ENCODE assay signal across 2 cellular contexts in the genomic region with DNA sequence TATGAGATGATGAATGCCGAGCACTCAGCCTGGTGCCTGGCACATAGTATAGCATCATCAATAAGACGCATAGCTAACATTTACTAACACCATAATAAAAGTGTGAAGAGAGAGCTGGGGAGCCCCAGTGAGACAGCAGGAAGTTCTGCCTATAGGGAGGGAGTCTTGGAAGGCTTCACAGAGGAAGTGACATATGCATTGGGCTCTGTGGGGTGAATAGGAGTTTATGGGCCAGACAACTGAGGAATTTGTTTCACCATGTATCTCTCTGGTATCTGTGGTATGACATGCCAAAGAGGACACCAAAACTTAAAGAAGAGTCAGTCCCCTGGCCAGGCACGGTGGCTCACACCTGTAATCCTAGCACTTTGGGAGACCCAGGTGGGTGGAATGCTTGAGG.
TF ChIP-seq lines count a peak whose summit lies in the region.

No MANE protein-coding gene starts in this region.

TF ChIP-seq in HEK293, 187 proteins besides CTCF, POLR2A, EP300 and RAD21:
- TF ChIP-seq, protein P1, sequence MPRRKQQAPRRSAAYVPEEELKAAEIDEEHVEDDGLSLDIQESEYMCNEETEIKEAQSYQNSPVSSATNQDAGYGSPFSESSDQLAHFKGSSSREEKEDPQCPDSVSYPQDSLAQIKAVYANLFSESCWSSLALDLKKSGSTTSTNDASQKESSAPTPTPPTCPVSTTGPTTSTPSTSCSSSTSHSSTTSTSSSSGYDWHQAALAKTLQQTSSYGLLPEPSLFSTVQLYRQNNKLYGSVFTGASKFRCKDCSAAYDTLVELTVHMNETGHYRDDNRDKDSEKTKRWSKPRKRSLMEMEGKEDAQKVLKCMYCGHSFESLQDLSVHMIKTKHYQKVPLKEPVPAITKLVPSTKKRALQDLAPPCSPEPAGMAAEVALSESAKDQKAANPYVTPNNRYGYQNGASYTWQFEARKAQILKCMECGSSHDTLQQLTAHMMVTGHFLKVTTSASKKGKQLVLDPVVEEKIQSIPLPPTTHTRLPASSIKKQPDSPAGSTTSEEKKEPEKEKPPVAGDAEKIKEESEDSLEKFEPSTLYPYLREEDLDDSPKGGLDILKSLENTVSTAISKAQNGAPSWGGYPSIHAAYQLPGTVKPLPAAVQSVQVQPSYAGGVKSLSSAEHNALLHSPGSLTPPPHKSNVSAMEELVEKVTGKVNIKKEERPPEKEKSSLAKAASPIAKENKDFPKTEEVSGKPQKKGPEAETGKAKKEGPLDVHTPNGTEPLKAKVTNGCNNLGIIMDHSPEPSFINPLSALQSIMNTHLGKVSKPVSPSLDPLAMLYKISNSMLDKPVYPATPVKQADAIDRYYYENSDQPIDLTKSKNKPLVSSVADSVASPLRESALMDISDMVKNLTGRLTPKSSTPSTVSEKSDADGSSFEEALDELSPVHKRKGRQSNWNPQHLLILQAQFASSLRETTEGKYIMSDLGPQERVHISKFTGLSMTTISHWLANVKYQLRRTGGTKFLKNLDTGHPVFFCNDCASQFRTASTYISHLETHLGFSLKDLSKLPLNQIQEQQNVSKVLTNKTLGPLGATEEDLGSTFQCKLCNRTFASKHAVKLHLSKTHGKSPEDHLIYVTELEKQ (tag by site-specific recombination; IDR thresholded peaks at IDR 0.05; ENCODE audit: borderline replicate concordance), result no peak
- TF ChIP-seq ZNF354C (tag by site-specific recombination; IDR thresholded peaks at IDR 0.05; ENCODE audit: borderline replicate concordance, low read depth) (no peak), ZFP3 (tag by site-specific recombination; IDR thresholded peaks at IDR 0.05; ENCODE audit: low read depth) (peak; percentile 83), ZNF311 (tag by site-specific recombination; IDR thresholded peaks at IDR 0.05; ENCODE audit: borderline replicate concordance) (no peak), PRDM1 (tag by site-specific recombination; IDR thresholded peaks at IDR 0.05) (no peak), ZNF404 (tag by site-specific recombination; IDR thresholded peaks at IDR 0.05) (no peak)
- TF ChIP-seq, protein P2, sequence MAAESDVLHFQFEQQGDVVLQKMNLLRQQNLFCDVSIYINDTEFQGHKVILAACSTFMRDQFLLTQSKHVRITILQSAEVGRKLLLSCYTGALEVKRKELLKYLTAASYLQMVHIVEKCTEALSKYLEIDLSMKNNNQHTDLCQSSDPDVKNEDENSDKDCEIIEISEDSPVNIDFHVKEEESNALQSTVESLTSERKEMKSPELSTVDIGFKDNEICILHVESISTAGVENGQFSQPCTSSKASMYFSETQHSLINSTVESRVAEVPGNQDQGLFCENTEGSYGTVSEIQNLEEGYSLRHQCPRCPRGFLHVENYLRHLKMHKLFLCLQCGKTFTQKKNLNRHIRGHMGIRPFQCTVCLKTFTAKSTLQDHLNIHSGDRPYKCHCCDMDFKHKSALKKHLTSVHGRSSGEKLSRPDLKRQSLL (tag by site-specific recombination; IDR thresholded peaks at IDR 0.05), result no peak

TF ChIP-seq in IMR-90, 13 proteins besides CTCF, POLR2A, EP300 and RAD21:
- no peak for TF ChIP-seq FOS (IDR thresholded peaks at IDR 0.05; ENCODE audit: low read depth, low read length)
- TF ChIP-seq CHD1 (IDR thresholded peaks at IDR 0.05; ENCODE audit: low read depth, low read length), result no peak
- no peak for TF ChIP-seq MAFK (IDR thresholded peaks at IDR 0.05; ENCODE audit: low read depth, low read length)
- TF ChIP-seq SMC3 (IDR thresholded peaks at IDR 0.05; ENCODE audit: low read depth, low read length), result no peak
- TF ChIP-seq, protein P3, sequence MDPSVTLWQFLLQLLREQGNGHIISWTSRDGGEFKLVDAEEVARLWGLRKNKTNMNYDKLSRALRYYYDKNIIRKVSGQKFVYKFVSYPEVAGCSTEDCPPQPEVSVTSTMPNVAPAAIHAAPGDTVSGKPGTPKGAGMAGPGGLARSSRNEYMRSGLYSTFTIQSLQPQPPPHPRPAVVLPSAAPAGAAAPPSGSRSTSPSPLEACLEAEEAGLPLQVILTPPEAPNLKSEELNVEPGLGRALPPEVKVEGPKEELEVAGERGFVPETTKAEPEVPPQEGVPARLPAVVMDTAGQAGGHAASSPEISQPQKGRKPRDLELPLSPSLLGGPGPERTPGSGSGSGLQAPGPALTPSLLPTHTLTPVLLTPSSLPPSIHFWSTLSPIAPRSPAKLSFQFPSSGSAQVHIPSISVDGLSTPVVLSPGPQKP (IDR thresholded peaks at IDR 0.05; ENCODE audit: borderline replicate concordance, low read depth, low read length), result no peak
- TF ChIP-seq CEBPB (IDR thresholded peaks at IDR 0.05; ENCODE audit: low read depth, low read length), result no peak
- no peak for TF ChIP-seq RCOR1 (IDR thresholded peaks at IDR 0.05; ENCODE audit: insufficient replicate concordance, low read length)
- no peak for TF ChIP-seq NFE2L2 (IDR thresholded peaks at IDR 0.05; ENCODE audit: low read depth, low read length)
- no peak for TF ChIP-seq RFX5 (IDR thresholded peaks at IDR 0.05; ENCODE audit: low read depth, low read length)
